ENCODE assay signal across 7 cellular contexts in genomic region chrX:69163936-69164741, GRCh38.
DNase-seq lines count a peak whose midpoint lies in the region; ATAC-seq and TF ChIP-seq lines count a peak whose summit lies in the region.

No MANE protein-coding gene starts in this region.

- TF ChIP-seq CTCF in WERI-Rb-1 (IDR thresholded peaks at IDR 0.05; ENCODE audit: low read depth, low read length) (no peak), cardiac fibroblast (IDR thresholded peaks at IDR 0.05; ENCODE audit: low read depth, low read length) (no peak)

- peaks cover 11% of the 10 kb centered on the region for H3K27me3 ChIP-seq in WERI-Rb-1 (ENCODE audit: insufficient read depth, low read depth, severe bottlenecking)

- peak; percentile 14 for DNase-seq in WERI-Rb-1
- peak; percentile 10 to 13 for DNase-seq in cardiac fibroblast (ENCODE audit: low read depth in 2 of 2)
- DNase-seq in kidney tubule cell (ENCODE audit: low spot score): peak; percentile 15
- peak; percentile 46 for DNase-seq in stimulated activated CD4-positive, alpha-beta T cell treated with anti-CD3 and anti-CD28 coated beads, Interleukin-2, amount 100 ng/mL, for 4 hours (ENCODE audit: low read depth)

- H3K27ac ChIP-seq in WERI-Rb-1: no peak overlapping the region

- H3K4me3 ChIP-seq in WERI-Rb-1 (ENCODE audit: low read depth, low read length) (no peak overlapping the region; the same call in 1 of the 2 replicates), cardiac fibroblast (replicated peaks in 1 of 2; ENCODE audit: low read depth in 2 of 2, low read length in 2 of 2) (peak overlapping the region; percentile 75 to 78)

- ATAC-seq in GM19035 (IDR thresholded peaks at IDR 0.05; ENCODE audit: unreplicated experiment) (peak; percentile 60), HG03521 (IDR thresholded peaks at IDR 0.05; ENCODE audit: unreplicated experiment) (peak; percentile 48), HG03025 (IDR thresholded peaks at IDR 0.05; ENCODE audit: low FRiP score, unreplicated experiment) (no peak)

- H3K9me3 ChIP-seq in WERI-Rb-1 (ENCODE audit: severe bottlenecking): no peaks in the 10 kb centered on the region

- H3K36me3 ChIP-seq in WERI-Rb-1: peaks cover 10% of the 10 kb centered on the region
